ENCODE assay signal across 24 cellular contexts in the genomic region with DNA sequence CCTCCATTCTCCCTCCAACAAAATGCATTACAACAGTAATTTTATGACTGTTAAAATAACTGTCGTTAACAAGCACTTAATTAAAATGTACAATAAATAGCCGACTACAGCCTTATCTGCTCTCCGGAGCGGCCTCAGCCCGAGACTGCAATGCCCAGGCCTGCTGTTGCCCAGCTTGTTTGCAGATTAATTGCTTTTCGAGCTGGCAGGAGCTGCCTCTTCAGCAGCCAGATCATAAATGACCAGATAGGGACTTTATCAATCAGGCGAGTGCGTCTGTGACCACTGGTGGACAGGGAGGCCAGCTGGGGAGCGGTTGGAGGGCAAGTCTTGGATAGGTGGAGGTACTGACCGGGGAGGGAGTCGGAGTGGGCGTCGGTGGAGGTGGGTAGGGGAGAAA.
"Had no signal": no experiment of that assay in that cellular context is flagged by ENCODE, and none has a peak within 500 bp of the region (broad histone marks: within the 10 kb centered on the region; RNA-seq: fewer than 3 reads in every experiment).

No MANE protein-coding gene starts in this region.

- H3K4me3 ChIP-seq: coronary artery, dorsolateral prefrontal cortex had no signal

- H3K27ac ChIP-seq: brain microvascular endothelial cell, coronary artery, dorsolateral prefrontal cortex had no signal

- H3K36me3 ChIP-seq: brain microvascular endothelial cell had no signal

- ATAC-seq: activated T-cell treated with anti-CD3 and anti-CD28 coated beads, Interleukin-2, amount 50 U/mL, for 72 hours; esophagus mucosa; WTC11 had no signal

- H3K27me3 ChIP-seq: brain microvascular endothelial cell had no signal

- DNase-seq: activated CD4-positive, alpha-beta memory T cell treated with anti-CD3 and anti-CD28 coated beads, Interleukin-2, amount 10 ng/mL, durations not matched to agents 7 days and 5 days; activated CD4-positive, alpha-beta T cell treated with anti-CD3 and anti-CD28 coated beads for 1 hour; activated CD4-positive, alpha-beta T cell treated with anti-CD3 and anti-CD28 coated beads for 4 hours; activated CD4-positive, alpha-beta T cell treated with anti-CD3 and anti-CD28 coated beads, Interleukin-2, amount 10 ng/mL, durations not matched to agents 7 days and 5 days; activated CD4-positive, alpha-beta T cell treated with anti-CD3 and anti-CD28 coated beads, Interleukin-2, amount 50 U/mL, for 4 hours; activated CD8-positive, alpha-beta memory T cell treated with anti-CD3 and anti-CD28 coated beads, Interleukin-2, amount 50 U/mL, for 48 hours; activated gamma-delta T cell; activated naive CD4-positive, alpha-beta T cell; activated naive CD4-positive, alpha-beta T cell treated with anti-CD3 and anti-CD28 coated beads, Interleukin-2, amount 50 U/mL, for 16 hours; activated T-cell treated with anti-CD3 and anti-CD28 coated beads for 4 hours; activated T-cell treated with anti-CD3 and anti-CD28 coated beads, Interleukin-2, amount 50 U/mL, for 24 hours; activated T-cell treated with anti-CD3 and anti-CD28 coated beads, Interleukin-2, amount 50 U/mL, for 72 hours; amniotic stem cell; anterior cingulate cortex; brain microvascular endothelial cell; dorsolateral prefrontal cortex; effector memory CD4-positive, alpha-beta T cell; endodermal cell; foreskin fibroblast; head of caudate nucleus; T-helper 2 cell had no signal
